In genomic region chr5:116379306-116379705, GRCh38 we compare ENCODE assay signal across 16 cellular contexts.
A peak's percentile ranks its signal among the peaks of the same experiment; 100 is the strongest.
DNase-seq lines count a peak whose midpoint lies in the region; ATAC-seq and TF ChIP-seq lines count a peak whose summit lies in the region.
"Had no signal": no experiment of that assay in that cellular context is flagged by ENCODE, and none has a peak within 500 bp of the region (broad histone marks: within the 10 kb centered on the region; RNA-seq: fewer than 3 reads in every experiment).

No MANE protein-coding gene starts in this region.

- no peak overlapping the region for H3K9ac ChIP-seq in neural progenitor cell
- H3K9ac ChIP-seq: BLaER1 treated with 17β-estradiol and CSF1 and Interleukin-3, amounts not matched to agents 10 nM and 100 nM had no signal

- H3F3A ChIP-seq in neural progenitor cell (ENCODE audit: low read depth): peaks cover 21% of the 10 kb centered on the region

- no peak overlapping the region for H3K27ac ChIP-seq in neural progenitor cell
- no peak overlapping the region for H3K27ac ChIP-seq in body of pancreas
- H3K27ac ChIP-seq: HL-60 had no signal

- H3K27me3 ChIP-seq in neural progenitor cell (no peaks in the 10 kb centered on the region), HAP-1 (ENCODE audit: low read depth) (no peaks in the 10 kb centered on the region), body of pancreas (no peaks in the 10 kb centered on the region)
- H3K27me3 ChIP-seq: BLaER1 treated with 17β-estradiol and CSF1 and Interleukin-3, amounts not matched to agents 10 nM and 100 nM had no signal

- H3K4me3 Mint-ChIP-seq in brain: no peak overlapping the region
- H3K4me3 Mint-ChIP-seq in neural progenitor cell: no peak overlapping the region
- H3K4me3 Mint-ChIP-seq: B cell; CD8-positive, alpha-beta T cell had no signal

- peak overlapping the region in 3 of 5 experiments; percentile 53 to 86 (median 72) for H3K27ac Mint-ChIP-seq in brain
- H3K27ac Mint-ChIP-seq in neural progenitor cell: peak overlapping the region; percentile 70
- H3K27ac Mint-ChIP-seq: B cell; CD8-positive, alpha-beta T cell had no signal

- no peaks in the 10 kb centered on the region for H3K79me2 ChIP-seq in neural progenitor cell (ENCODE audit: low read depth)

- no peak overlapping the region for H3K4me2 ChIP-seq in neural progenitor cell

- no peaks in the 10 kb centered on the region for H3K36me3 ChIP-seq in neural progenitor cell
- H3K36me3 ChIP-seq in HAP-1 (replicated peaks): no peaks in the 10 kb centered on the region
- H3K36me3 ChIP-seq in body of pancreas (replicated peaks in 1 of 2; ENCODE audit: insufficient read depth in 1 of 2, low read depth in 2 of 2): no peaks in the 10 kb centered on the region

- no peak for ATAC-seq in body of pancreas
- ATAC-seq: CD8-positive, alpha-beta T cell had no signal

- DNase-seq in NCI-H69 (lab: John Stamatoyannopoulos, UW) (peak; percentile 53), islet precursor cell (peak; percentile 23), neural progenitor cell (ENCODE audit: low spot score) (no peak), AG20443 (ENCODE audit: low spot score) (no peak), HAP-1 (ENCODE audit: low spot score in 2 of 2) (no peak), body of pancreas (no peak)
- DNase-seq: 8988T; Calu3; CD8-positive, alpha-beta T cell; GF-D8; GOT3; H7 had no signal

- in situ Hi-C loops in HAP-1 (cut with MboI; ENCODE audit: low sequenced_read_pairs): no loop called here

- H3K27me3 Mint-ChIP-seq in brain (no peaks in the 10 kb centered on the region), neural progenitor cell (ENCODE audit: insufficient read depth, low read depth) (peaks cover 3% of the 10 kb centered on the region)
- H3K27me3 Mint-ChIP-seq: B cell had no signal

- H3K9me3 ChIP-seq in neural progenitor cell (ENCODE audit: low read depth) (no peaks in the 10 kb centered on the region), HAP-1 (no peaks in the 10 kb centered on the region), body of pancreas (no peaks in the 10 kb centered on the region)
- H3K9me3 ChIP-seq: BLaER1 treated with 17β-estradiol and CSF1 and Interleukin-3, amounts not matched to agents 10 nM and 100 nM had no signal

- H3K4me1 ChIP-seq in neural progenitor cell: peaks cover 39% of the 10 kb centered on the region
- no peaks in the 10 kb centered on the region for H3K4me1 ChIP-seq in HAP-1
- no peaks in the 10 kb centered on the region for H3K4me1 ChIP-seq in body of pancreas

- no peak overlapping the region for H3K4me3 ChIP-seq in neural progenitor cell
- H3K4me3 ChIP-seq in HAP-1: no peak overlapping the region
- H3K4me3 ChIP-seq in body of pancreas: no peak overlapping the region
- H3K4me3 ChIP-seq: BLaER1 treated with 17β-estradiol and CSF1 and Interleukin-3, amounts not matched to agents 10 nM and 100 nM had no signal

- WGBS in body of pancreas, 2 donors: 94 to 98% methylated on average over 5 of the region's 5 CpGs

- H2AFZ ChIP-seq in neural progenitor cell (replicated peaks): no peak overlapping the region

- H3K4me1 Mint-ChIP-seq in brain: peaks cover 75% of the 10 kb centered on the region
- peaks cover 52% of the 10 kb centered on the region for H3K4me1 Mint-ChIP-seq in neural progenitor cell
- H3K4me1 Mint-ChIP-seq: B cell had no signal

- intact Hi-C loops in body of pancreas (cut with DNase I): no loop called here

- H3K36me3 Mint-ChIP-seq in brain (no peaks in the 10 kb centered on the region), neural progenitor cell (no peaks in the 10 kb centered on the region)

- TF ChIP-seq POLR2A in body of pancreas (IDR thresholded peaks at IDR 0.05): no peak

- TF ChIP-seq CTCF in brain (conservative IDR thresholded peaks at IDR 0.05) (no peak), neural progenitor cell (IDR thresholded peaks at IDR 0.05) (no peak), body of pancreas (IDR thresholded peaks at IDR 0.05) (no peak)

- no peaks in the 10 kb centered on the region for H3K9me3 Mint-ChIP-seq in brain
- no peaks in the 10 kb centered on the region for H3K9me3 Mint-ChIP-seq in neural progenitor cell
- H3K9me3 Mint-ChIP-seq: CD8-positive, alpha-beta T cell had no signal

- no peaks in the 10 kb centered on the region for H4K20me1 ChIP-seq in neural progenitor cell (ENCODE audit: low read depth)
- H4K20me1 ChIP-seq: BLaER1 treated with 17β-estradiol and CSF1 and Interleukin-3, amounts not matched to agents 10 nM and 100 nM had no signal

Comparison
In these comparisons a context has a peak if more than half of its experiments do, and no peak if none do; other contexts are left out.
1. DNase-seq: peak in NCI-H69 (single experiment) and islet precursor cell (single experiment); none in neural progenitor cell (single experiment), AG20443 (single experiment), HAP-1 (0 of 2) and body of pancreas (0 of 4).